Comparison of ENCODE assay signal across 1 cellular context in the genomic region with DNA sequence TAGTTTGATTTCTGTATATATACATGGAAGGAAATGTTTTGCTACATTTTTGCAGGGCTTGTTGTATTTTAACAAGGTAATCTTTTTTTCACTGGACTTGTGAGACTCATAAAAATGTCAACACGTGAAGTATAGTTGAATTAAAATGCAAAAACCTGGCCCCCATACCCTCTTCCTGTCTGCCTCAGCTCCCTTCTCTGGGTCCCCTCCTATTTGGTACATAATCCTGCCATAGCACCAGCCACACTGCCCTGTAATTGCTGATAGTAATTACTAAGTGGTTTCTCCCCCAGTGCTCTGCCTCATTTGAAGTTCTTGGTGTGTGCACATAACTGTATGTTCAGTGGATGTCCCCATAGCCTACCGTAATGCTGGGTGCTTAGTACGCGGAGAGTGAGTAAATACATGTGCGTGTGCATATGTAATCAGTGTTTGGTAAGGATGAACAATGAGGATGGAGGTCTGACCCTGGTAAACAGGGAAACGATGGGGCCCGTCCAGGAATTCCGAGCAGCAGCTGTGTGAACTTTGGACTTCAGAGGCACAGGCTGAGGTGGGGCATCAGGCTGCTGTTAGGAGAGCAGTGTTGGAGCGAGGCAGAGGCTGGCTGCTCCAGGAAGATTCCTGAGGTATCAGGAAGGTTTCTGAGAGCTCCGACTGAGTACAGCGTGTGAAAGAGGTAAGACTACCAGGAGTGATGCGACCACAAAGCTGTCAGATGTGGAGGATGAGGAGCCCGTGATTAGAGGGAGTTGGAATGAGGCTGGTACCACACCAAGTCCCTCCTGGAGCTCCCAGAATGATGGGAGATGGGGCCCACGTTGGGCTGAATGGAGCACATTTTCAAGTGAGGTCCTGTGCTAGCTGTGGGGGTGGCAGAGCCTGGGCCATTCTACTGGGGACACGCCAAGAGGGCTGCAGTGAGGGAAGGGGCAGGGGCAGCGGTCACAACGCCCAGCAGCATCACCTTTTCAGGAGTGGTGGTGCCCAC.
A peak's percentile ranks its signal among the peaks of the same experiment; 100 is the strongest.
TF ChIP-seq lines count a peak whose summit lies in the region.

No MANE protein-coding gene starts in this region.

TF ChIP-seq in HepG2, 621 proteins besides CTCF, POLR2A, EP300 and RAD21 (continued from another document and continues in another):
- no peak for TF ChIP-seq JUN (CRISPR knock-in tag; IDR thresholded peaks at IDR 0.05)
- TF ChIP-seq, protein P1, sequence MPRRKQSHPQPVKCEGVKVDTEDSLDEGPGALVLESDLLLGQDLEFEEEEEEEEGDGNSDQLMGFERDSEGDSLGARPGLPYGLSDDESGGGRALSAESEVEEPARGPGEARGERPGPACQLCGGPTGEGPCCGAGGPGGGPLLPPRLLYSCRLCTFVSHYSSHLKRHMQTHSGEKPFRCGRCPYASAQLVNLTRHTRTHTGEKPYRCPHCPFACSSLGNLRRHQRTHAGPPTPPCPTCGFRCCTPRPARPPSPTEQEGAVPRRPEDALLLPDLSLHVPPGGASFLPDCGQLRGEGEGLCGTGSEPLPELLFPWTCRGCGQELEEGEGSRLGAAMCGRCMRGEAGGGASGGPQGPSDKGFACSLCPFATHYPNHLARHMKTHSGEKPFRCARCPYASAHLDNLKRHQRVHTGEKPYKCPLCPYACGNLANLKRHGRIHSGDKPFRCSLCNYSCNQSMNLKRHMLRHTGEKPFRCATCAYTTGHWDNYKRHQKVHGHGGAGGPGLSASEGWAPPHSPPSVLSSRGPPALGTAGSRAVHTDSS (CRISPR knock-in tag; conservative IDR thresholded peaks at IDR 0.05): no peak
- TF ChIP-seq, protein P2, sequence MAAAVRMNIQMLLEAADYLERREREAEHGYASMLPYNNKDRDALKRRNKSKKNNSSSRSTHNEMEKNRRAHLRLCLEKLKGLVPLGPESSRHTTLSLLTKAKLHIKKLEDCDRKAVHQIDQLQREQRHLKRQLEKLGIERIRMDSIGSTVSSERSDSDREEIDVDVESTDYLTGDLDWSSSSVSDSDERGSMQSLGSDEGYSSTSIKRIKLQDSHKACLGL (CRISPR knock-in tag; IDR thresholded peaks at IDR 0.05): no peak
- no peak for TF ChIP-seq ZNF781 (CRISPR knock-in tag; IDR thresholded peaks at IDR 0.05; ENCODE audit: borderline replicate concordance, not compliant biosample characterization)
- no peak for TF ChIP-seq YY1 (IDR thresholded peaks at IDR 0.05; ENCODE audit: insufficient read depth, insufficient replicate concordance, low read depth, low read length)
- TF ChIP-seq CEBPB (IDR thresholded peaks at IDR 0.05; ENCODE audit: borderline replicate concordance, low read depth, low read length): 0 out of 2 replicates have a peak, but pooled peaks have one; percentile 21
- TF ChIP-seq HMGA1 (CRISPR knock-in tag; conservative IDR thresholded peaks at IDR 0.05): no peak
- TF ChIP-seq ZBTB8A (CRISPR knock-in tag; IDR thresholded peaks at IDR 0.05; ENCODE audit: borderline replicate concordance, low read depth): no peak
- peak; percentile 93 for TF ChIP-seq TEAD3 (CRISPR knock-in tag; optimal IDR thresholded peaks at IDR 0.05; ENCODE audit: borderline replicate concordance)
- peak; percentile 68; the same call in 1 of the 2 replicates for TF ChIP-seq FOXK1 (CRISPR knock-in tag; IDR thresholded peaks at IDR 0.05; ENCODE audit: borderline replicate concordance, low read depth)
- TF ChIP-seq, protein P3, sequence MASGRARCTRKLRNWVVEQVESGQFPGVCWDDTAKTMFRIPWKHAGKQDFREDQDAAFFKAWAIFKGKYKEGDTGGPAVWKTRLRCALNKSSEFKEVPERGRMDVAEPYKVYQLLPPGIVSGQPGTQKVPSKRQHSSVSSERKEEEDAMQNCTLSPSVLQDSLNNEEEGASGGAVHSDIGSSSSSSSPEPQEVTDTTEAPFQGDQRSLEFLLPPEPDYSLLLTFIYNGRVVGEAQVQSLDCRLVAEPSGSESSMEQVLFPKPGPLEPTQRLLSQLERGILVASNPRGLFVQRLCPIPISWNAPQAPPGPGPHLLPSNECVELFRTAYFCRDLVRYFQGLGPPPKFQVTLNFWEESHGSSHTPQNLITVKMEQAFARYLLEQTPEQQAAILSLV (CRISPR knock-in tag; IDR thresholded peaks at IDR 0.05; ENCODE audit: borderline replicate concordance): no peak
- TF ChIP-seq, protein P4, sequence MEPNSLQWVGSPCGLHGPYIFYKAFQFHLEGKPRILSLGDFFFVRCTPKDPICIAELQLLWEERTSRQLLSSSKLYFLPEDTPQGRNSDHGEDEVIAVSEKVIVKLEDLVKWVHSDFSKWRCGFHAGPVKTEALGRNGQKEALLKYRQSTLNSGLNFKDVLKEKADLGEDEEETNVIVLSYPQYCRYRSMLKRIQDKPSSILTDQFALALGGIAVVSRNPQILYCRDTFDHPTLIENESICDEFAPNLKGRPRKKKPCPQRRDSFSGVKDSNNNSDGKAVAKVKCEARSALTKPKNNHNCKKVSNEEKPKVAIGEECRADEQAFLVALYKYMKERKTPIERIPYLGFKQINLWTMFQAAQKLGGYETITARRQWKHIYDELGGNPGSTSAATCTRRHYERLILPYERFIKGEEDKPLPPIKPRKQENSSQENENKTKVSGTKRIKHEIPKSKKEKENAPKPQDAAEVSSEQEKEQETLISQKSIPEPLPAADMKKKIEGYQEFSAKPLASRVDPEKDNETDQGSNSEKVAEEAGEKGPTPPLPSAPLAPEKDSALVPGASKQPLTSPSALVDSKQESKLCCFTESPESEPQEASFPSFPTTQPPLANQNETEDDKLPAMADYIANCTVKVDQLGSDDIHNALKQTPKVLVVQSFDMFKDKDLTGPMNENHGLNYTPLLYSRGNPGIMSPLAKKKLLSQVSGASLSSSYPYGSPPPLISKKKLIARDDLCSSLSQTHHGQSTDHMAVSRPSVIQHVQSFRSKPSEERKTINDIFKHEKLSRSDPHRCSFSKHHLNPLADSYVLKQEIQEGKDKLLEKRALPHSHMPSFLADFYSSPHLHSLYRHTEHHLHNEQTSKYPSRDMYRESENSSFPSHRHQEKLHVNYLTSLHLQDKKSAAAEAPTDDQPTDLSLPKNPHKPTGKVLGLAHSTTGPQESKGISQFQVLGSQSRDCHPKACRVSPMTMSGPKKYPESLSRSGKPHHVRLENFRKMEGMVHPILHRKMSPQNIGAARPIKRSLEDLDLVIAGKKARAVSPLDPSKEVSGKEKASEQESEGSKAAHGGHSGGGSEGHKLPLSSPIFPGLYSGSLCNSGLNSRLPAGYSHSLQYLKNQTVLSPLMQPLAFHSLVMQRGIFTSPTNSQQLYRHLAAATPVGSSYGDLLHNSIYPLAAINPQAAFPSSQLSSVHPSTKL (CRISPR knock-in tag; IDR thresholded peaks at IDR 0.05): peak; percentile 90
- TF ChIP-seq ZNF747 (CRISPR knock-in tag; IDR thresholded peaks at IDR 0.05; ENCODE audit: borderline replicate concordance): no peak
- TF ChIP-seq SP1 (IDR thresholded peaks at IDR 0.05): no peak
- TF ChIP-seq SP1 (CRISPR knock-in tag; IDR thresholded peaks at IDR 0.05): no peak
- no peak for TF ChIP-seq MED13 (CRISPR knock-in tag; IDR thresholded peaks at IDR 0.05)
- no peak for TF ChIP-seq PHF21A (CRISPR knock-in tag; IDR thresholded peaks at IDR 0.05)
- peak; percentile 67 for TF ChIP-seq RARA (CRISPR knock-in tag; IDR thresholded peaks at IDR 0.05)
- 0 out of 2 replicates have a peak, but pooled peaks have one; percentile 52 for TF ChIP-seq NFKBIZ (CRISPR knock-in tag; IDR thresholded peaks at IDR 0.05)
- 0 out of 2 replicates have a peak, but pooled peaks have one; percentile 20 for TF ChIP-seq ZKSCAN1 (IDR thresholded peaks at IDR 0.05; ENCODE audit: low read length)
- TF ChIP-seq NFYB (CRISPR knock-in tag; IDR thresholded peaks at IDR 0.05): no peak
- TF ChIP-seq IRF2 (CRISPR knock-in tag; IDR thresholded peaks at IDR 0.05): peak; percentile 64; the same call in 1 of the 2 replicates
- TF ChIP-seq, protein P5, sequence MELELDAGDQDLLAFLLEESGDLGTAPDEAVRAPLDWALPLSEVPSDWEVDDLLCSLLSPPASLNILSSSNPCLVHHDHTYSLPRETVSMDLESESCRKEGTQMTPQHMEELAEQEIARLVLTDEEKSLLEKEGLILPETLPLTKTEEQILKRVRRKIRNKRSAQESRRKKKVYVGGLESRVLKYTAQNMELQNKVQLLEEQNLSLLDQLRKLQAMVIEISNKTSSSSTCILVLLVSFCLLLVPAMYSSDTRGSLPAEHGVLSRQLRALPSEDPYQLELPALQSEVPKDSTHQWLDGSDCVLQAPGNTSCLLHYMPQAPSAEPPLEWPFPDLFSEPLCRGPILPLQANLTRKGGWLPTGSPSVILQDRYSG (CRISPR knock-in tag; IDR thresholded peaks at IDR 0.05): no peak
- no peak for TF ChIP-seq KDM5A (IDR thresholded peaks at IDR 0.05; ENCODE audit: borderline replicate concordance, low read length)
- no peak for TF ChIP-seq ZNF274 (CRISPR knock-in tag; IDR thresholded peaks at IDR 0.05)
- TF ChIP-seq THAP11 (CRISPR knock-in tag; IDR thresholded peaks at IDR 0.05): peak; percentile 40; the same call in 1 of the 2 replicates
- TF ChIP-seq GZF1 (CRISPR knock-in tag; IDR thresholded peaks at IDR 0.05): 0 out of 2 replicates have a peak, but pooled peaks have one; percentile 43
- TF ChIP-seq, protein P6, sequence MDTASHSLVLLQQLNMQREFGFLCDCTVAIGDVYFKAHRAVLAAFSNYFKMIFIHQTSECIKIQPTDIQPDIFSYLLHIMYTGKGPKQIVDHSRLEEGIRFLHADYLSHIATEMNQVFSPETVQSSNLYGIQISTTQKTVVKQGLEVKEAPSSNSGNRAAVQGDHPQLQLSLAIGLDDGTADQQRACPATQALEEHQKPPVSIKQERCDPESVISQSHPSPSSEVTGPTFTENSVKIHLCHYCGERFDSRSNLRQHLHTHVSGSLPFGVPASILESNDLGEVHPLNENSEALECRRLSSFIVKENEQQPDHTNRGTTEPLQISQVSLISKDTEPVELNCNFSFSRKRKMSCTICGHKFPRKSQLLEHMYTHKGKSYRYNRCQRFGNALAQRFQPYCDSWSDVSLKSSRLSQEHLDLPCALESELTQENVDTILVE (CRISPR knock-in tag; IDR thresholded peaks at IDR 0.05): peak; percentile 34; the same call in 1 of the 2 replicates
- 0 out of 2 replicates have a peak, but pooled peaks have one; percentile 32 for TF ChIP-seq RXRA (CRISPR knock-in tag; IDR thresholded peaks at IDR 0.05)
- TF ChIP-seq NR2F6 (IDR thresholded peaks at IDR 0.05): no peak
- TF ChIP-seq NR2F6 (CRISPR knock-in tag; IDR thresholded peaks at IDR 0.05): peak; percentile 67
- TF ChIP-seq BCL6 (CRISPR knock-in tag; IDR thresholded peaks at IDR 0.05): peak; percentile 73
- TF ChIP-seq, protein P7, sequence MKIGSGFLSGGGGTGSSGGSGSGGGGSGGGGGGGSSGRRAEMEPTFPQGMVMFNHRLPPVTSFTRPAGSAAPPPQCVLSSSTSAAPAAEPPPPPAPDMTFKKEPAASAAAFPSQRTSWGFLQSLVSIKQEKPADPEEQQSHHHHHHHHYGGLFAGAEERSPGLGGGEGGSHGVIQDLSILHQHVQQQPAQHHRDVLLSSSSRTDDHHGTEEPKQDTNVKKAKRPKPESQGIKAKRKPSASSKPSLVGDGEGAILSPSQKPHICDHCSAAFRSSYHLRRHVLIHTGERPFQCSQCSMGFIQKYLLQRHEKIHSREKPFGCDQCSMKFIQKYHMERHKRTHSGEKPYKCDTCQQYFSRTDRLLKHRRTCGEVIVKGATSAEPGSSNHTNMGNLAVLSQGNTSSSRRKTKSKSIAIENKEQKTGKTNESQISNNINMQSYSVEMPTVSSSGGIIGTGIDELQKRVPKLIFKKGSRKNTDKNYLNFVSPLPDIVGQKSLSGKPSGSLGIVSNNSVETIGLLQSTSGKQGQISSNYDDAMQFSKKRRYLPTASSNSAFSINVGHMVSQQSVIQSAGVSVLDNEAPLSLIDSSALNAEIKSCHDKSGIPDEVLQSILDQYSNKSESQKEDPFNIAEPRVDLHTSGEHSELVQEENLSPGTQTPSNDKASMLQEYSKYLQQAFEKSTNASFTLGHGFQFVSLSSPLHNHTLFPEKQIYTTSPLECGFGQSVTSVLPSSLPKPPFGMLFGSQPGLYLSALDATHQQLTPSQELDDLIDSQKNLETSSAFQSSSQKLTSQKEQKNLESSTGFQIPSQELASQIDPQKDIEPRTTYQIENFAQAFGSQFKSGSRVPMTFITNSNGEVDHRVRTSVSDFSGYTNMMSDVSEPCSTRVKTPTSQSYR (CRISPR knock-in tag; IDR thresholded peaks at IDR 0.05; ENCODE audit: borderline replicate concordance): peak; percentile 54; the same call in 1 of the 2 replicates
- TF ChIP-seq ATM (IDR thresholded peaks at IDR 0.05; ENCODE audit: borderline replicate concordance): no peak
- no peak for TF ChIP-seq ZNF124 (CRISPR knock-in tag; IDR thresholded peaks at IDR 0.05)
- no peak for TF ChIP-seq ARNTL (CRISPR knock-in tag; IDR thresholded peaks at IDR 0.05)
- TF ChIP-seq ZNF383 (CRISPR knock-in tag; IDR thresholded peaks at IDR 0.05; ENCODE audit: borderline replicate concordance): no peak
- TF ChIP-seq, protein P8, sequence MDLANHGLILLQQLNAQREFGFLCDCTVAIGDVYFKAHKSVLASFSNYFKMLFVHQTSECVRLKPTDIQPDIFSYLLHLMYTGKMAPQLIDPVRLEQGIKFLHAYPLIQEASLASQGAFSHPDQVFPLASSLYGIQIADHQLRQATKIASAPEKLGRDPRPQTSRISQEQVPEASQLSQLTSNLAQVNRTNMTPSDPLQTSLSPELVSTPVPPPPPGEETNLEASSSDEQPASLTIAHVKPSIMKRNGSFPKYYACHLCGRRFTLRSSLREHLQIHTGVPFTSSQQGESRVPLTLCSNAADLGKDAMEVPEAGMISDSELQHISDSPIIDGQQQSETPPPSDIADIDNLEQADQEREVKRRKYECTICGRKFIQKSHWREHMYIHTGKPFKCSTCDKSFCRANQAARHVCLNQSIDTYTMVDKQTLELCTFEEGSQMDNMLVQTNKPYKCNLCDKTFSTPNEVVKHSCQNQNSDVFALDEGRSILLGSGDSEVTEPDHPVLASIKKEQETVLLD (CRISPR knock-in tag; IDR thresholded peaks at IDR 0.05; ENCODE audit: low read depth): no peak
- TF ChIP-seq MXI1 (IDR thresholded peaks at IDR 0.05; ENCODE audit: borderline replicate concordance, low read depth, low read length): peak; percentile 23; the same call in 1 of the 3 replicates
- TF ChIP-seq, protein P9, sequence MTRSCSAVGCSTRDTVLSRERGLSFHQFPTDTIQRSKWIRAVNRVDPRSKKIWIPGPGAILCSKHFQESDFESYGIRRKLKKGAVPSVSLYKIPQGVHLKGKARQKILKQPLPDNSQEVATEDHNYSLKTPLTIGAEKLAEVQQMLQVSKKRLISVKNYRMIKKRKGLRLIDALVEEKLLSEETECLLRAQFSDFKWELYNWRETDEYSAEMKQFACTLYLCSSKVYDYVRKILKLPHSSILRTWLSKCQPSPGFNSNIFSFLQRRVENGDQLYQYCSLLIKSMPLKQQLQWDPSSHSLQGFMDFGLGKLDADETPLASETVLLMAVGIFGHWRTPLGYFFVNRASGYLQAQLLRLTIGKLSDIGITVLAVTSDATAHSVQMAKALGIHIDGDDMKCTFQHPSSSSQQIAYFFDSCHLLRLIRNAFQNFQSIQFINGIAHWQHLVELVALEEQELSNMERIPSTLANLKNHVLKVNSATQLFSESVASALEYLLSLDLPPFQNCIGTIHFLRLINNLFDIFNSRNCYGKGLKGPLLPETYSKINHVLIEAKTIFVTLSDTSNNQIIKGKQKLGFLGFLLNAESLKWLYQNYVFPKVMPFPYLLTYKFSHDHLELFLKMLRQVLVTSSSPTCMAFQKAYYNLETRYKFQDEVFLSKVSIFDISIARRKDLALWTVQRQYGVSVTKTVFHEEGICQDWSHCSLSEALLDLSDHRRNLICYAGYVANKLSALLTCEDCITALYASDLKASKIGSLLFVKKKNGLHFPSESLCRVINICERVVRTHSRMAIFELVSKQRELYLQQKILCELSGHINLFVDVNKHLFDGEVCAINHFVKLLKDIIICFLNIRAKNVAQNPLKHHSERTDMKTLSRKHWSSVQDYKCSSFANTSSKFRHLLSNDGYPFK (CRISPR knock-in tag; IDR thresholded peaks at IDR 0.05; ENCODE audit: borderline replicate concordance): no peak
- TF ChIP-seq LCORL (IDR thresholded peaks at IDR 0.05): no peak
- TF ChIP-seq LCORL (CRISPR knock-in tag; IDR thresholded peaks at IDR 0.05): 0 out of 2 replicates have a peak, but pooled peaks have one; percentile 39
- no peak for TF ChIP-seq GPN1 (CRISPR knock-in tag; IDR thresholded peaks at IDR 0.05; ENCODE audit: borderline replicate concordance)
